Comparison of ENCODE assay signal across 28 cellular contexts in genomic region chr7:29527709-29528108, GRCh38. TPM values are rescaled to one million over a fixed set of nuclear protein-coding genes. Genes with fewer than 3 reads are reported as not detected.
"Had no signal": no experiment of that assay in that cellular context is flagged by ENCODE, and none has a peak within 500 bp of the region (broad histone marks: within the 10 kb centered on the region; RNA-seq: fewer than 3 reads in every experiment).

No MANE protein-coding gene starts in this region.

- H3K9me3 ChIP-seq: ascending aorta, esophagus muscularis mucosa had no signal

- H3K27me3 ChIP-seq: ascending aorta, brain microvascular endothelial cell, esophagus muscularis mucosa had no signal

- H3K27ac ChIP-seq: ascending aorta, brain microvascular endothelial cell, esophagus muscularis mucosa had no signal

- DNase-seq: activated CD4-positive, alpha-beta memory T cell treated with anti-CD3 and anti-CD28 coated beads for 36 hours; activated CD4-positive, alpha-beta T cell treated with anti-CD3 and anti-CD28 coated beads for 36 hours; activated CD4-positive, alpha-beta T cell treated with anti-CD3 and anti-CD28 coated beads, Interleukin-2, amount 10 ng/mL, durations not matched to agents 24 days and 14 days; activated CD4-positive, CD25-positive, alpha-beta regulatory T cell; activated CD4-positive, CD25-positive, alpha-beta regulatory T cell treated with anti-CD3 and anti-CD28 coated beads, Interleukin-2, amount 50 U/mL, for 72 hours; activated CD8-positive, alpha-beta memory T cell treated with anti-CD3 and anti-CD28 coated beads, Interleukin-2, amount 50 U/mL, for 48 hours; activated gamma-delta T cell; activated naive CD4-positive, alpha-beta T cell; activated naive CD4-positive, alpha-beta T cell treated with anti-CD3 and anti-CD28 coated beads, Interleukin-2, amount 10 ng/mL, durations not matched to agents 7 days and 5 days; activated naive CD8-positive, alpha-beta T cell treated with anti-CD3 and anti-CD28 coated beads, Interleukin-2, amount 10 ng/mL, durations not matched to agents 7 days and 5 days; activated T-cell treated with anti-CD3 and anti-CD28 coated beads for 4 hours; activated T-cell treated with anti-CD3 and anti-CD28 coated beads, Interleukin-2, amount 50 U/mL, for 24 hours; activated T-cell treated with anti-CD3 and anti-CD28 coated beads, Interleukin-2, amount 50 U/mL, for 72 hours; brain microvascular endothelial cell; cortex of kidney; dermis blood vessel endothelial cell; effector CD4-positive, alpha-beta T cell; effector memory CD8-positive, alpha-beta T cell; erythroblast; T-cell; T-helper 17 cell had no signal

- ATAC-seq: activated CD4-positive, alpha-beta T cell treated with anti-CD3 and anti-CD28 coated beads for 36 hours; activated naive CD4-positive, alpha-beta T cell treated with anti-CD3 and anti-CD28 coated beads, Interleukin-2, amount 50 U/mL, for 72 hours; activated T-cell treated with anti-CD3 and anti-CD28 coated beads, Interleukin-2, amount 50 U/mL, for 72 hours; effector memory CD8-positive, alpha-beta T cell; T-cell; T-helper 17 cell had no signal

- H3K4me3 Mint-ChIP-seq: activated CD4-positive, alpha-beta memory T cell treated with anti-CD3 and anti-CD28 coated beads for 36 hours; activated CD4-positive, alpha-beta T cell treated with anti-CD3 and anti-CD28 coated beads for 36 hours; activated CD4-positive, alpha-beta T cell treated with anti-CD3 and anti-CD28 coated beads, Interleukin-2, amount 10 ng/mL, durations not matched to agents 24 days and 14 days; activated naive CD4-positive, alpha-beta T cell treated with anti-CD3 and anti-CD28 coated beads, Interleukin-2, amount 10 ng/mL, durations not matched to agents 7 days and 5 days; activated naive CD8-positive, alpha-beta T cell treated with anti-CD3 and anti-CD28 coated beads, Interleukin-2, amount 10 ng/mL, durations not matched to agents 7 days and 5 days; activated T-cell treated with anti-CD3 and anti-CD28 coated beads, Interleukin-2, amount 50 U/mL, for 24 hours; activated T-cell treated with anti-CD3 and anti-CD28 coated beads, Interleukin-2, amount 50 U/mL, for 72 hours; central memory CD8-positive, alpha-beta T cell; effector memory CD8-positive, alpha-beta T cell; T-cell; T-helper 17 cell; T-helper 2 cell treated with Interferon-gamma antibody and Interleukin-4, amounts not matched to agents 5 μg/mL and 100 μg/mL, for 36 hours had no signal

- H3K4me3 ChIP-seq: ascending aorta, esophagus muscularis mucosa had no signal

- H3K27me3 Mint-ChIP-seq: activated CD4-positive, alpha-beta memory T cell treated with anti-CD3 and anti-CD28 coated beads for 36 hours; activated CD4-positive, alpha-beta T cell treated with anti-CD3 and anti-CD28 coated beads, Interleukin-2, amount 10 ng/mL, durations not matched to agents 24 days and 14 days; activated naive CD4-positive, alpha-beta T cell treated with anti-CD3 and anti-CD28 coated beads, Interleukin-2, amount 10 ng/mL, durations not matched to agents 7 days and 5 days; activated naive CD8-positive, alpha-beta T cell treated with anti-CD3 and anti-CD28 coated beads, Interleukin-2, amount 10 ng/mL, durations not matched to agents 7 days and 5 days; T-helper 17 cell had no signal

- H3K27ac Mint-ChIP-seq: activated CD4-positive, alpha-beta memory T cell treated with anti-CD3 and anti-CD28 coated beads for 36 hours; activated CD4-positive, alpha-beta T cell treated with anti-CD3 and anti-CD28 coated beads for 36 hours; activated CD4-positive, alpha-beta T cell treated with anti-CD3 and anti-CD28 coated beads, Interleukin-2, amount 10 ng/mL, durations not matched to agents 24 days and 14 days; activated naive CD4-positive, alpha-beta T cell treated with anti-CD3 and anti-CD28 coated beads, Interleukin-2, amount 10 ng/mL, durations not matched to agents 7 days and 5 days; activated naive CD4-positive, alpha-beta T cell treated with anti-CD3 and anti-CD28 coated beads, Interleukin-2, amount 50 U/mL, for 72 hours; activated naive CD8-positive, alpha-beta T cell treated with anti-CD3 and anti-CD28 coated beads, Interleukin-2, amount 10 ng/mL, durations not matched to agents 7 days and 5 days; activated T-cell treated with anti-CD3 and anti-CD28 coated beads, Interleukin-2, amount 50 U/mL, for 24 hours; activated T-cell treated with anti-CD3 and anti-CD28 coated beads, Interleukin-2, amount 50 U/mL, for 72 hours; effector memory CD8-positive, alpha-beta T cell; T-cell; T-helper 17 cell; T-helper 2 cell treated with Interferon-gamma antibody and Interleukin-4, amounts not matched to agents 5 μg/mL and 100 μg/mL, for 36 hours had no signal

- H3K36me3 Mint-ChIP-seq: activated CD4-positive, alpha-beta memory T cell treated with anti-CD3 and anti-CD28 coated beads for 36 hours; activated naive CD4-positive, alpha-beta T cell treated with anti-CD3 and anti-CD28 coated beads, Interleukin-2, amount 10 ng/mL, durations not matched to agents 7 days and 5 days; activated naive CD8-positive, alpha-beta T cell treated with anti-CD3 and anti-CD28 coated beads, Interleukin-2, amount 10 ng/mL, durations not matched to agents 7 days and 5 days; T-cell had no signal

- H3K9me3 Mint-ChIP-seq: activated T-cell treated with anti-CD3 and anti-CD28 coated beads, Interleukin-2, amount 50 U/mL, for 24 hours; T-helper 2 cell treated with Interferon-gamma antibody and Interleukin-4, amounts not matched to agents 5 μg/mL and 100 μg/mL, for 36 hours had no signal

- H3K4me1 ChIP-seq: ascending aorta, esophagus muscularis mucosa had no signal

- H3K4me1 Mint-ChIP-seq: activated CD4-positive, alpha-beta T cell treated with anti-CD3 and anti-CD28 coated beads for 36 hours; activated CD4-positive, alpha-beta T cell treated with anti-CD3 and anti-CD28 coated beads, Interleukin-2, amount 10 ng/mL, durations not matched to agents 24 days and 14 days; activated naive CD4-positive, alpha-beta T cell treated with anti-CD3 and anti-CD28 coated beads, Interleukin-2, amount 10 ng/mL, durations not matched to agents 7 days and 5 days; activated naive CD8-positive, alpha-beta T cell treated with anti-CD3 and anti-CD28 coated beads, Interleukin-2, amount 10 ng/mL, durations not matched to agents 7 days and 5 days; central memory CD8-positive, alpha-beta T cell; T-cell; T-helper 17 cell had no signal

- H3K36me3 ChIP-seq: ascending aorta, brain microvascular endothelial cell, esophagus muscularis mucosa had no signal

RNA-seq across cellular contexts. Expression of gene PRR15, which starts 35.9 kb away (rescaled TPM):
- total RNA-seq: activated CD4-positive, alpha-beta memory T cell treated with anti-CD3 and anti-CD28 coated beads for 36 hours; activated CD4-positive, alpha-beta T cell treated with anti-CD3 and anti-CD28 coated beads for 36 hours; activated CD4-positive, alpha-beta T cell treated with anti-CD3 and anti-CD28 coated beads, Interleukin-2, amount 10 ng/mL, durations not matched to agents 24 days and 14 days; activated naive CD4-positive, alpha-beta T cell treated with anti-CD3 and anti-CD28 coated beads, Interleukin-2, amount 50 U/mL, for 72 hours; activated naive CD8-positive, alpha-beta T cell treated with anti-CD3 and anti-CD28 coated beads, Interleukin-2, amount 10 ng/mL, durations not matched to agents 7 days and 5 days; activated T-cell treated with anti-CD3 and anti-CD28 coated beads, Interleukin-2, amount 50 U/mL, for 72 hours; ascending aorta; cerebellum; fibroblast of lung; T-helper 17 cell had no signal
